ENCODE assay signal across 15 cellular contexts in the genomic region with DNA sequence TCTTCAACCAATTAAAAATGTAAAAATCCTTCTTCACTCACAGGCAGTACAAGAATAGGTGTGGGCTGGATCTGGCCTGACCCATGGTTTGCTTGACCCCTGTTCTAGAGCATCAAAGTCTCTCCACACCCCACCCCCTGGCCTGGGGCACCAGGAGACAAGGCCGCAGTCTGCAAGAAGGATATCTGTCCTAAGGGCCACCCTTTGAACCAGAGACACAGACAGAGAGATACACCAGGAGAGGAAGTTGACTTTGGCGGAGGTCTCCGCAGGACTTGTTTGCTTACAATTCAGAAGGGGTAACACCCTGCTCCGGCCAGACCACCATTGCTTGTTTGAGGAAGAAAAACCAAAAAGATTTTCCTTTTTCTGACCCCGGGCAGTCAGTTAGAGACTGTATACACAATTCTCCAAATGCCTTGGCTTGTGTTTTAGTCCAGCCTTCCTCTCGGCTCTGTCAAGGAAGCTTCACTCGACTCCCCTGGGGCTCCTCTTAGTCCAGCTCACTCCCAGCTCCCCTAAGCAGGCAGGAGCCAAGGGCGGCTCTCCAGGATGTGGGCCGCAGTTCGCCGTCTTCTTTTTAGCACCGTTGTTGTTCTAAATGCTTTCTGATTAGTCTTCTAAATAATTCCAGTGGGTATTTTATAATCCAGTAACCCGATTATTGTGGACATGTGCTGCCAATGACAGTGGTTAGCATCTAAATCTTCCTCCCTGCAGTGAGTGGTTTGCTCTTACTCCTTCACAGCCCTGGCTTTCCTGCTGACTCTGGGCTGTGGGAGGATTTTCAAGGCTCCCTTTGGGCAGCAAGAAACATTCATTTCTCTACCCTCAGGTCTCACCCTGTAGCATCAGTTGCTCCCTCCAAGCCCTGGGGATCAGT. TPM values are rescaled to one million over a fixed set of nuclear protein-coding genes. Genes with fewer than 3 reads are reported as not detected.
DNase-seq lines count a peak whose midpoint lies in the region; ATAC-seq and TF ChIP-seq lines count a peak whose summit lies in the region.
"Had no signal": no experiment of that assay in that cellular context is flagged by ENCODE, and none has a peak within 500 bp of the region (broad histone marks: within the 10 kb centered on the region; RNA-seq: fewer than 3 reads in every experiment).

No MANE protein-coding gene starts in this region.

- no peak overlapping the region for H3K4me3 ChIP-seq in esophagus muscularis mucosa
- H3K4me3 ChIP-seq in mucosa of rectum (ENCODE audit: low read length in 2 of 2) = no peak overlapping the region
- H3K4me3 ChIP-seq in uterus = no peak overlapping the region
- no peak overlapping the region for H3K4me3 ChIP-seq in MM.1S (ENCODE audit: low read length)
- H3K4me3 ChIP-seq: GM23248 had no signal

- H3K27ac ChIP-seq in esophagus muscularis mucosa (replicated peaks in 1 of 4) (peak overlapping the region; percentile 15 to 55 (median 38)), mucosa of rectum (ENCODE audit: low read depth in 2 of 2, low read length in 2 of 2) (peak overlapping the region; percentile 27 to 35), uterus (peak overlapping the region; percentile 26 to 61), MM.1S (ENCODE audit: low read length) (no peak overlapping the region)
- H3K27ac ChIP-seq: foreskin keratinocyte, GM23248 had no signal

- H2AFZ ChIP-seq in MM.1S (ENCODE audit: low read length) = no peak overlapping the region
- H2AFZ ChIP-seq: GM23248 had no signal

- ATAC-seq in HG02981 (IDR thresholded peaks at IDR 0.05; ENCODE audit: unreplicated experiment) = no peak
- ATAC-seq: foreskin keratinocyte had no signal

- H3K36me3 ChIP-seq in esophagus muscularis mucosa (no peaks in the 10 kb centered on the region), mucosa of rectum (ENCODE audit: control insufficient read depth in 2 of 2, insufficient read depth in 2 of 2, low read length in 2 of 2) (no peaks in the 10 kb centered on the region), uterus (no peaks in the 10 kb centered on the region), MM.1S (replicated peaks; ENCODE audit: insufficient read depth, low read length) (no peaks in the 10 kb centered on the region)

- TF ChIP-seq EP300 in esophagus muscularis mucosa (IDR thresholded peaks at IDR 0.05) = no peak

- WGBS in esophagus muscularis mucosa = 54% methylated on average over 11 of the region's 13 CpGs

- no peaks in the 10 kb centered on the region for H3K79me2 ChIP-seq in MM.1S (ENCODE audit: low read length)

- TF ChIP-seq POLR2A in esophagus muscularis mucosa (IDR thresholded peaks at IDR 0.05; ENCODE audit: low read depth) (no peak), uterus (IDR thresholded peaks at IDR 0.05) (no peak)

- H3F3A ChIP-seq in MM.1S (ENCODE audit: insufficient read depth, low read length) = no peaks in the 10 kb centered on the region

- H3K9me2 ChIP-seq in MM.1S (replicated peaks; ENCODE audit: insufficient read depth, low read length) = no peaks in the 10 kb centered on the region

- intact Hi-C loops in esophagus muscularis mucosa (cut with DNase I) (no loop called here), uterus (cut with DNase I; ENCODE audit: low total_unique reads) (no loop called here)

- no peak overlapping the region for H3K4me2 ChIP-seq in MM.1S (ENCODE audit: low read depth, low read length)

- TF ChIP-seq CTCF in esophagus muscularis mucosa (IDR thresholded peaks at IDR 0.05) (no peak), uterus (IDR thresholded peaks at IDR 0.05) (no peak), MM.1S (IDR thresholded peaks at IDR 0.05; ENCODE audit: low read length) (no peak)

- no peaks in the 10 kb centered on the region for H3K27me3 ChIP-seq in esophagus muscularis mucosa
- no peaks in the 10 kb centered on the region for H3K27me3 ChIP-seq in mucosa of rectum (ENCODE audit: control insufficient read depth in 2 of 2, insufficient read depth in 2 of 2, low read length in 2 of 2)
- H3K27me3 ChIP-seq in uterus = no peaks in the 10 kb centered on the region
- no peaks in the 10 kb centered on the region for H3K27me3 ChIP-seq in MM.1S (replicated peaks; ENCODE audit: insufficient read depth, low read length)
- H3K27me3 ChIP-seq: foreskin keratinocyte had no signal

- H3K9ac ChIP-seq in mucosa of rectum (ENCODE audit: low read depth in 1 of 2, low read length in 2 of 2) = no peak overlapping the region
- no peak overlapping the region for H3K9ac ChIP-seq in MM.1S (ENCODE audit: low read length)
- H3K9ac ChIP-seq: GM23248 had no signal

- peak; percentile 28 for DNase-seq in activated effector memory CD4-positive, alpha-beta T cell treated with anti-CD3 and anti-CD28 coated beads, Interleukin-2, amount 50 U/mL, for 16 hours
- DNase-seq in activated effector memory CD4-positive, alpha-beta T cell treated with Interleukin-2 at 50 U/mL for 16 hours = no peak
- DNase-seq in esophagus muscularis mucosa (ENCODE audit: extremely low spot score) (no peak), uterus (peak; percentile 58 to 62), MM.1S (no peak), NCI-H526 treated with DMSO at 0.1 percent for 48 hours (lab: John Stamatoyannopoulos, UW) (no peak)
- DNase-seq: ACHN; activated CD4-positive, alpha-beta T cell treated with anti-CD3 and anti-CD28 coated beads, Interleukin-2, amount 50 U/mL, for 1 hour; foreskin keratinocyte; GM23248; NCI-H345; SIG-M5; stimulated activated CD4-positive, alpha-beta T cell treated with anti-CD3 and anti-CD28 coated beads, Interleukin-12 subunit alpha, Interleukin-12 subunit beta, amount 100 ng/mL, for 4 hours had no signal

- no peaks in the 10 kb centered on the region for H3K9me3 ChIP-seq in esophagus muscularis mucosa
- H3K9me3 ChIP-seq in mucosa of rectum (ENCODE audit: control insufficient read depth in 2 of 2, low read length in 2 of 2) = no peaks in the 10 kb centered on the region
- no peaks in the 10 kb centered on the region for H3K9me3 ChIP-seq in uterus
- H3K9me3 ChIP-seq in MM.1S (replicated peaks; ENCODE audit: insufficient read depth, low read length) = no peaks in the 10 kb centered on the region

- H3K4me1 ChIP-seq in esophagus muscularis mucosa (peaks cover 36 to 59% (median 53%) of the 10 kb centered on the region in 4 donors), mucosa of rectum (ENCODE audit: control insufficient read depth in 2 of 2, insufficient read depth in 2 of 2, low read length in 2 of 2) (peaks cover 26 to 28% of the 10 kb centered on the region in 2 donors), uterus (peaks cover 0 to 16% of the 10 kb centered on the region in 2 donors), MM.1S (ENCODE audit: low read length) (no peaks in the 10 kb centered on the region; the same call in 1 of the 2 replicates)

- H4K20me1 ChIP-seq in MM.1S (ENCODE audit: insufficient read depth, low read length) = no peaks in the 10 kb centered on the region

RNA-seq across cellular contexts. Expression of a gene that starts 58.6 kb away (rescaled TPM):
- total RNA-seq in esophagus muscularis mucosa = 10 to 100 TPM; 27.8 to 38.8 (median 29.3) TPM
- total RNA-seq in uterus = 10 to 100 TPM in 3 of 4 donors, 1 to 10 TPM in 1; 7.6 to 52.8 (median 22.2) TPM

Comparison
In these comparisons a context has a peak if more than half of its experiments do, and no peak if none do; other contexts are left out.
1. DNase-seq: peak in activated effector memory CD4-positive, alpha-beta T cell treated with anti-CD3 and anti-CD28 coated beads, Interleukin-2, amount 50 U/mL, for 16 hours (single experiment) and uterus (2 of 2); none in activated effector memory CD4-positive, alpha-beta T cell treated with Interleukin-2 at 50 U/mL for 16 hours (single experiment), esophagus muscularis mucosa (single experiment), MM.1S (single experiment) and NCI-H526 treated with DMSO at 0.1 percent for 48 hours (single experiment).